Comparison of ENCODE assay signal across 2 cellular contexts in the genomic region with DNA sequence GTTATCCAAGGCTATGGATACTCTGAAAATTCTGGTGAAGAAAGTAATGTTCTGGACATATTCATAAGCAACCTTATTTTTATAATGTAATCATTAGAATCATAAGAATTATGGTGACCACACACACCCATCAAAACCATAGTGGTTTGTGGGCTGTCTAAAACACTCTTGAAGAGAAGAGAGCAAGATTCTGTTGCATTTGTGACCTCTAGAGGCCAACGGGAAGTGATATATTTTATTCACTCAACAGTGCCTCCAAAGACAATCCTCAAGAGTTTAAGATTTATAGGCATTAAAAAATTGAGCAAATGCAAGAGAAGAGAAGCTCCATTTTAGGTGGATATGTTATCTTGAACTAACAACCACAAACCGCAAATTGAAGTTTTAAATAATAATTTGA.
TF ChIP-seq lines count a peak whose summit lies in the region.

No MANE protein-coding gene starts in this region.

TF ChIP-seq in HCT116, 20 proteins besides CTCF, POLR2A, EP300 and RAD21:
- TF ChIP-seq, protein P1, sequence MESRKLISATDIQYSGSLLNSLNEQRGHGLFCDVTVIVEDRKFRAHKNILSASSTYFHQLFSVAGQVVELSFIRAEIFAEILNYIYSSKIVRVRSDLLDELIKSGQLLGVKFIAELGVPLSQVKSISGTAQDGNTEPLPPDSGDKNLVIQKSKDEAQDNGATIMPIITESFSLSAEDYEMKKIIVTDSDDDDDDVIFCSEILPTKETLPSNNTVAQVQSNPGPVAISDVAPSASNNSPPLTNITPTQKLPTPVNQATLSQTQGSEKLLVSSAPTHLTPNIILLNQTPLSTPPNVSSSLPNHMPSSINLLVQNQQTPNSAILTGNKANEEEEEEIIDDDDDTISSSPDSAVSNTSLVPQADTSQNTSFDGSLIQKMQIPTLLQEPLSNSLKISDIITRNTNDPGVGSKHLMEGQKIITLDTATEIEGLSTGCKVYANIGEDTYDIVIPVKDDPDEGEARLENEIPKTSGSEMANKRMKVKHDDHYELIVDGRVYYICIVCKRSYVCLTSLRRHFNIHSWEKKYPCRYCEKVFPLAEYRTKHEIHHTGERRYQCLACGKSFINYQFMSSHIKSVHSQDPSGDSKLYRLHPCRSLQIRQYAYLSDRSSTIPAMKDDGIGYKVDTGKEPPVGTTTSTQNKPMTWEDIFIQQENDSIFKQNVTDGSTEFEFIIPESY (IDR thresholded peaks at IDR 0.05; ENCODE audit: extremely low read depth, insufficient replicate concordance, low read length) = no peak
- TF ChIP-seq SRF (IDR thresholded peaks at IDR 0.05; ENCODE audit: low read depth) (no peak), EZH2phosphoT487 (IDR thresholded peaks at IDR 0.05; ENCODE audit: borderline replicate concordance) (no peak), EGR1 (IDR thresholded peaks at IDR 0.05; ENCODE audit: low read depth) (no peak), YY1 (IDR thresholded peaks at IDR 0.05; ENCODE audit: extremely low read depth, insufficient replicate concordance, low read depth, low read length) (no peak), CBX3 (IDR thresholded peaks at IDR 0.05; ENCODE audit: low read depth) (no peak), ZFX (IDR thresholded peaks at IDR 0.05) (no peak), ELF1 (IDR thresholded peaks at IDR 0.05; ENCODE audit: borderline replicate concordance, low read depth) (no peak), ZNF274 (IDR thresholded peaks at IDR 0.05; ENCODE audit: low read depth, low read length) (no peak)
- TF ChIP-seq, protein P2, sequence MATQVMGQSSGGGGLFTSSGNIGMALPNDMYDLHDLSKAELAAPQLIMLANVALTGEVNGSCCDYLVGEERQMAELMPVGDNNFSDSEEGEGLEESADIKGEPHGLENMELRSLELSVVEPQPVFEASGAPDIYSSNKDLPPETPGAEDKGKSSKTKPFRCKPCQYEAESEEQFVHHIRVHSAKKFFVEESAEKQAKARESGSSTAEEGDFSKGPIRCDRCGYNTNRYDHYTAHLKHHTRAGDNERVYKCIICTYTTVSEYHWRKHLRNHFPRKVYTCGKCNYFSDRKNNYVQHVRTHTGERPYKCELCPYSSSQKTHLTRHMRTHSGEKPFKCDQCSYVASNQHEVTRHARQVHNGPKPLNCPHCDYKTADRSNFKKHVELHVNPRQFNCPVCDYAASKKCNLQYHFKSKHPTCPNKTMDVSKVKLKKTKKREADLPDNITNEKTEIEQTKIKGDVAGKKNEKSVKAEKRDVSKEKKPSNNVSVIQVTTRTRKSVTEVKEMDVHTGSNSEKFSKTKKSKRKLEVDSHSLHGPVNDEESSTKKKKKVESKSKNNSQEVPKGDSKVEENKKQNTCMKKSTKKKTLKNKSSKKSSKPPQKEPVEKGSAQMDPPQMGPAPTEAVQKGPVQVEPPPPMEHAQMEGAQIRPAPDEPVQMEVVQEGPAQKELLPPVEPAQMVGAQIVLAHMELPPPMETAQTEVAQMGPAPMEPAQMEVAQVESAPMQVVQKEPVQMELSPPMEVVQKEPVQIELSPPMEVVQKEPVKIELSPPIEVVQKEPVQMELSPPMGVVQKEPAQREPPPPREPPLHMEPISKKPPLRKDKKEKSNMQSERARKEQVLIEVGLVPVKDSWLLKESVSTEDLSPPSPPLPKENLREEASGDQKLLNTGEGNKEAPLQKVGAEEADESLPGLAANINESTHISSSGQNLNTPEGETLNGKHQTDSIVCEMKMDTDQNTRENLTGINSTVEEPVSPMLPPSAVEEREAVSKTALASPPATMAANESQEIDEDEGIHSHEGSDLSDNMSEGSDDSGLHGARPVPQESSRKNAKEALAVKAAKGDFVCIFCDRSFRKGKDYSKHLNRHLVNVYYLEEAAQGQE (IDR thresholded peaks at IDR 0.05; ENCODE audit: low read depth) = no peak

TF ChIP-seq in H1, 55 proteins besides CTCF, POLR2A, EP300 and RAD21:
- TF ChIP-seq, protein P3, sequence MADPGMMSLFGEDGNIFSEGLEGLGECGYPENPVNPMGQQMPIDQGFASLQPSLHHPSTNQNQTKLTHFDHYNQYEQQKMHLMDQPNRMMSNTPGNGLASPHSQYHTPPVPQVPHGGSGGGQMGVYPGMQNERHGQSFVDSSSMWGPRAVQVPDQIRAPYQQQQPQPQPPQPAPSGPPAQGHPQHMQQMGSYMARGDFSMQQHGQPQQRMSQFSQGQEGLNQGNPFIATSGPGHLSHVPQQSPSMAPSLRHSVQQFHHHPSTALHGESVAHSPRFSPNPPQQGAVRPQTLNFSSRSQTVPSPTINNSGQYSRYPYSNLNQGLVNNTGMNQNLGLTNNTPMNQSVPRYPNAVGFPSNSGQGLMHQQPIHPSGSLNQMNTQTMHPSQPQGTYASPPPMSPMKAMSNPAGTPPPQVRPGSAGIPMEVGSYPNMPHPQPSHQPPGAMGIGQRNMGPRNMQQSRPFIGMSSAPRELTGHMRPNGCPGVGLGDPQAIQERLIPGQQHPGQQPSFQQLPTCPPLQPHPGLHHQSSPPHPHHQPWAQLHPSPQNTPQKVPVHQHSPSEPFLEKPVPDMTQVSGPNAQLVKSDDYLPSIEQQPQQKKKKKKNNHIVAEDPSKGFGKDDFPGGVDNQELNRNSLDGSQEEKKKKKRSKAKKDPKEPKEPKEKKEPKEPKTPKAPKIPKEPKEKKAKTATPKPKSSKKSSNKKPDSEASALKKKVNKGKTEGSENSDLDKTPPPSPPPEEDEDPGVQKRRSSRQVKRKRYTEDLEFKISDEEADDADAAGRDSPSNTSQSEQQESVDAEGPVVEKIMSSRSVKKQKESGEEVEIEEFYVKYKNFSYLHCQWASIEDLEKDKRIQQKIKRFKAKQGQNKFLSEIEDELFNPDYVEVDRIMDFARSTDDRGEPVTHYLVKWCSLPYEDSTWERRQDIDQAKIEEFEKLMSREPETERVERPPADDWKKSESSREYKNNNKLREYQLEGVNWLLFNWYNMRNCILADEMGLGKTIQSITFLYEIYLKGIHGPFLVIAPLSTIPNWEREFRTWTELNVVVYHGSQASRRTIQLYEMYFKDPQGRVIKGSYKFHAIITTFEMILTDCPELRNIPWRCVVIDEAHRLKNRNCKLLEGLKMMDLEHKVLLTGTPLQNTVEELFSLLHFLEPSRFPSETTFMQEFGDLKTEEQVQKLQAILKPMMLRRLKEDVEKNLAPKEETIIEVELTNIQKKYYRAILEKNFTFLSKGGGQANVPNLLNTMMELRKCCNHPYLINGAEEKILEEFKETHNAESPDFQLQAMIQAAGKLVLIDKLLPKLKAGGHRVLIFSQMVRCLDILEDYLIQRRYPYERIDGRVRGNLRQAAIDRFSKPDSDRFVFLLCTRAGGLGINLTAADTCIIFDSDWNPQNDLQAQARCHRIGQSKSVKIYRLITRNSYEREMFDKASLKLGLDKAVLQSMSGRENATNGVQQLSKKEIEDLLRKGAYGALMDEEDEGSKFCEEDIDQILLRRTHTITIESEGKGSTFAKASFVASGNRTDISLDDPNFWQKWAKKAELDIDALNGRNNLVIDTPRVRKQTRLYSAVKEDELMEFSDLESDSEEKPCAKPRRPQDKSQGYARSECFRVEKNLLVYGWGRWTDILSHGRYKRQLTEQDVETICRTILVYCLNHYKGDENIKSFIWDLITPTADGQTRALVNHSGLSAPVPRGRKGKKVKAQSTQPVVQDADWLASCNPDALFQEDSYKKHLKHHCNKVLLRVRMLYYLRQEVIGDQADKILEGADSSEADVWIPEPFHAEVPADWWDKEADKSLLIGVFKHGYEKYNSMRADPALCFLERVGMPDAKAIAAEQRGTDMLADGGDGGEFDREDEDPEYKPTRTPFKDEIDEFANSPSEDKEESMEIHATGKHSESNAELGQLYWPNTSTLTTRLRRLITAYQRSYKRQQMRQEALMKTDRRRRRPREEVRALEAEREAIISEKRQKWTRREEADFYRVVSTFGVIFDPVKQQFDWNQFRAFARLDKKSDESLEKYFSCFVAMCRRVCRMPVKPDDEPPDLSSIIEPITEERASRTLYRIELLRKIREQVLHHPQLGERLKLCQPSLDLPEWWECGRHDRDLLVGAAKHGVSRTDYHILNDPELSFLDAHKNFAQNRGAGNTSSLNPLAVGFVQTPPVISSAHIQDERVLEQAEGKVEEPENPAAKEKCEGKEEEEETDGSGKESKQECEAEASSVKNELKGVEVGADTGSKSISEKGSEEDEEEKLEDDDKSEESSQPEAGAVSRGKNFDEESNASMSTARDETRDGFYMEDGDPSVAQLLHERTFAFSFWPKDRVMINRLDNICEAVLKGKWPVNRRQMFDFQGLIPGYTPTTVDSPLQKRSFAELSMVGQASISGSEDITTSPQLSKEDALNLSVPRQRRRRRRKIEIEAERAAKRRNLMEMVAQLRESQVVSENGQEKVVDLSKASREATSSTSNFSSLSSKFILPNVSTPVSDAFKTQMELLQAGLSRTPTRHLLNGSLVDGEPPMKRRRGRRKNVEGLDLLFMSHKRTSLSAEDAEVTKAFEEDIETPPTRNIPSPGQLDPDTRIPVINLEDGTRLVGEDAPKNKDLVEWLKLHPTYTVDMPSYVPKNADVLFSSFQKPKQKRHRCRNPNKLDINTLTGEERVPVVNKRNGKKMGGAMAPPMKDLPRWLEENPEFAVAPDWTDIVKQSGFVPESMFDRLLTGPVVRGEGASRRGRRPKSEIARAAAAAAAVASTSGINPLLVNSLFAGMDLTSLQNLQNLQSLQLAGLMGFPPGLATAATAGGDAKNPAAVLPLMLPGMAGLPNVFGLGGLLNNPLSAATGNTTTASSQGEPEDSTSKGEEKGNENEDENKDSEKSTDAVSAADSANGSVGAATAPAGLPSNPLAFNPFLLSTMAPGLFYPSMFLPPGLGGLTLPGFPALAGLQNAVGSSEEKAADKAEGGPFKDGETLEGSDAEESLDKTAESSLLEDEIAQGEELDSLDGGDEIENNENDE (IDR thresholded peaks at IDR 0.05; ENCODE audit: insufficient replicate concordance, low read length) = no peak
